30 cellular contexts compared by ENCODE assay signal in genomic region chr1:60920561-60920960, GRCh38.
"Had no signal": no experiment of that assay in that cellular context is flagged by ENCODE, and none has a peak within 500 bp of the region (broad histone marks: within the 10 kb centered on the region; RNA-seq: fewer than 3 reads in every experiment).

No MANE protein-coding gene starts in this region.

- FAIRE-seq: colon had no signal

- DNase-seq: activated CD4-positive, alpha-beta memory T cell treated with anti-CD3 and anti-CD28 coated beads, Interleukin-2, amount 10 ng/mL, durations not matched to agents 7 days and 5 days; activated CD4-positive, alpha-beta T cell treated with anti-CD3 and anti-CD28 coated beads for 36 hours; activated CD4-positive, alpha-beta T cell treated with anti-CD3 and anti-CD28 coated beads, Interleukin-2, amount 10 ng/mL, durations not matched to agents 24 days and 14 days; activated CD4-positive, CD25-positive, alpha-beta regulatory T cell; activated CD4-positive, CD25-positive, alpha-beta regulatory T cell treated with anti-CD3 and anti-CD28 coated beads, Interleukin-2, amount 50 U/mL, for 72 hours; activated CD8-positive, alpha-beta memory T cell treated with anti-CD3 and anti-CD28 coated beads, Interleukin-2, amount 50 U/mL, for 48 hours; activated gamma-delta T cell; activated naive CD4-positive, alpha-beta T cell; activated naive CD4-positive, alpha-beta T cell treated with anti-CD3 and anti-CD28 coated beads, Interleukin-2, amount 50 U/mL, for 16 hours; activated T-cell treated with anti-CD3 and anti-CD28 coated beads for 4 hours; activated T-cell treated with anti-CD3 and anti-CD28 coated beads, Interleukin-2, amount 50 U/mL, for 24 hours; activated T-cell treated with anti-CD3 and anti-CD28 coated beads, Interleukin-2, amount 50 U/mL, for 72 hours; amniotic stem cell; aorta; body of pancreas; caudate nucleus; cortex of kidney; effector memory CD4-positive, alpha-beta T cell; erythroblast; foreskin keratinocyte; heart right ventricle; T-helper 1 cell; T-helper 17 cell; T1000 had no signal

- H3K36me3 ChIP-seq: esophagus muscularis mucosa, gastroesophageal sphincter, heart right ventricle had no signal

- H3K27ac ChIP-seq: body of pancreas, esophagus muscularis mucosa, foreskin keratinocyte, hepatocyte had no signal

- H3K27me3 Mint-ChIP-seq: activated naive CD8-positive, alpha-beta T cell; activated T-cell treated with anti-CD3 and anti-CD28 coated beads, Interleukin-2, amount 50 U/mL, for 24 hours had no signal

- H3K4me1 Mint-ChIP-seq: activated CD4-positive, alpha-beta memory T cell treated with anti-CD3 and anti-CD28 coated beads, Interleukin-2, amount 10 ng/mL, durations not matched to agents 7 days and 5 days; activated CD4-positive, alpha-beta T cell treated with anti-CD3 and anti-CD28 coated beads for 36 hours; activated CD4-positive, alpha-beta T cell treated with anti-CD3 and anti-CD28 coated beads, Interleukin-2, amount 10 ng/mL, durations not matched to agents 24 days and 14 days; T-helper 17 cell had no signal

- H3K27ac Mint-ChIP-seq: activated CD4-positive, alpha-beta memory T cell treated with anti-CD3 and anti-CD28 coated beads, Interleukin-2, amount 10 ng/mL, durations not matched to agents 7 days and 5 days; activated CD4-positive, alpha-beta T cell treated with anti-CD3 and anti-CD28 coated beads for 36 hours; activated CD4-positive, alpha-beta T cell treated with anti-CD3 and anti-CD28 coated beads, Interleukin-2, amount 10 ng/mL, durations not matched to agents 24 days and 14 days; activated naive CD8-positive, alpha-beta T cell; activated T-cell treated with anti-CD3 and anti-CD28 coated beads, Interleukin-2, amount 50 U/mL, for 24 hours; activated T-cell treated with anti-CD3 and anti-CD28 coated beads, Interleukin-2, amount 50 U/mL, for 72 hours; T-helper 17 cell; T-helper 2 cell treated with Interferon-gamma antibody and Interleukin-4, amounts not matched to agents 5 μg/mL and 100 μg/mL, for 36 hours had no signal

- H3K27me3 ChIP-seq: body of pancreas, esophagus muscularis mucosa, gastroesophageal sphincter, heart right ventricle, hepatocyte had no signal

- H3K4me3 Mint-ChIP-seq: activated CD4-positive, alpha-beta memory T cell treated with anti-CD3 and anti-CD28 coated beads, Interleukin-2, amount 10 ng/mL, durations not matched to agents 7 days and 5 days; activated CD4-positive, alpha-beta T cell treated with anti-CD3 and anti-CD28 coated beads for 36 hours; activated CD4-positive, alpha-beta T cell treated with anti-CD3 and anti-CD28 coated beads, Interleukin-2, amount 10 ng/mL, durations not matched to agents 24 days and 14 days; activated naive CD8-positive, alpha-beta T cell; activated T-cell treated with anti-CD3 and anti-CD28 coated beads, Interleukin-2, amount 50 U/mL, for 24 hours; activated T-cell treated with anti-CD3 and anti-CD28 coated beads, Interleukin-2, amount 50 U/mL, for 72 hours; T-helper 17 cell; T-helper 2 cell treated with Interferon-gamma antibody and Interleukin-4, amounts not matched to agents 5 μg/mL and 100 μg/mL, for 36 hours had no signal

- H3K9me3 ChIP-seq: body of pancreas, esophagus muscularis mucosa, gastroesophageal sphincter, heart right ventricle had no signal

- H3K4me2 ChIP-seq: hepatocyte had no signal

- ATAC-seq: activated CD4-positive, alpha-beta T cell treated with anti-CD3 and anti-CD28 coated beads for 36 hours; activated T-cell treated with anti-CD3 and anti-CD28 coated beads, Interleukin-2, amount 50 U/mL, for 72 hours; body of pancreas; foreskin keratinocyte; gastroesophageal sphincter; heart right ventricle; T-helper 17 cell had no signal

- H3K4me3 ChIP-seq: body of pancreas, esophagus muscularis mucosa, gastroesophageal sphincter, heart right ventricle, hepatocyte had no signal

- H3K9me3 Mint-ChIP-seq: activated CD4-positive, alpha-beta memory T cell treated with anti-CD3 and anti-CD28 coated beads, Interleukin-2, amount 10 ng/mL, durations not matched to agents 7 days and 5 days; activated CD4-positive, alpha-beta T cell treated with anti-CD3 and anti-CD28 coated beads, Interleukin-2, amount 10 ng/mL, durations not matched to agents 24 days and 14 days; activated T-cell treated with anti-CD3 and anti-CD28 coated beads, Interleukin-2, amount 50 U/mL, for 24 hours; activated T-cell treated with anti-CD3 and anti-CD28 coated beads, Interleukin-2, amount 50 U/mL, for 72 hours; T-helper 2 cell treated with Interferon-gamma antibody and Interleukin-4, amounts not matched to agents 5 μg/mL and 100 μg/mL, for 36 hours had no signal

- H3K79me2 ChIP-seq: hepatocyte had no signal

- H3K4me1 ChIP-seq: foreskin keratinocyte had no signal

- H3K36me3 Mint-ChIP-seq: activated naive CD8-positive, alpha-beta T cell had no signal

- H2AFZ ChIP-seq: hepatocyte had no signal
